In the genomic region with DNA sequence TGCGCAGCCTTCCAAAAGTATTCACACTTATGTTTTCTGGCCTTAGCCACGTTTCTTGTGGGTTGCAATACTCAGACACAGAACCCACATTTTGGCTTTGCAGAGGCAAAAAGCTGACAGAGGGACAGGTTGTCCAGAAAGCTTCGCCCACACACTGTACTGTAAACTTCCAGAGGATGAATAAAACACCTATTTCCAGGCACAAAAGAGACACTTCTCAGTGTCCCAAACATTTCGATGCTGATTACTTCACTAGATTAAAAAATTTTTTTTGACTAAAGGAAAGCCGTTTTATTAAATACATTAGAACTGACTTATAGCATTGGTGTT, we compare ENCODE assay signal across 1 cellular context.
TF ChIP-seq lines count a peak whose summit lies in the region.

No MANE protein-coding gene starts in this region.

TF ChIP-seq in H1, 55 proteins besides CTCF, POLR2A, EP300 and RAD21:
- TF ChIP-seq HDAC2 (IDR thresholded peaks at IDR 0.05; ENCODE audit: borderline replicate concordance in 1 of 2, low read depth in 2 of 2, low read length in 2 of 2) (no peak), TAF7 (optimal IDR thresholded peaks at IDR 0.05; ENCODE audit: borderline replicate concordance, low read depth, low read length) (no peak), CEBPB (IDR thresholded peaks at IDR 0.05; ENCODE audit: low read depth, low read length) (no peak), JUND (IDR thresholded peaks at IDR 0.05; ENCODE audit: low read length) (no peak), SP2 (IDR thresholded peaks at IDR 0.05; ENCODE audit: low read length) (no peak), RXRA (IDR thresholded peaks at IDR 0.05; ENCODE audit: insufficient read depth, low read depth, low read length) (no peak), CREB1 (IDR thresholded peaks at IDR 0.05) (no peak), BACH1 (IDR thresholded peaks at IDR 0.05; ENCODE audit: low read length) (no peak), PHF8 (conservative IDR thresholded peaks at IDR 0.05; ENCODE audit: low read depth, low read length) (no peak), YY1 (IDR thresholded peaks at IDR 0.05; ENCODE audit: low read depth, low read length) (no peak), SIRT6 (IDR thresholded peaks at IDR 0.05; ENCODE audit: low read length) (no peak), ZNF274 (IDR thresholded peaks at IDR 0.05; ENCODE audit: borderline replicate concordance, extremely low read depth, low read length) (no peak), SIN3A (conservative IDR thresholded peaks at IDR 0.05 in 1 of 2, IDR thresholded peaks at IDR 0.05 in 1 of 2; ENCODE audit: low read depth in 1 of 2, low read length in 2 of 2) (no peak), RNF2 (IDR thresholded peaks at IDR 0.05; ENCODE audit: borderline replicate concordance, low read depth, low read length, missing control alignments, poor library complexity, severe bottlenecking) (no peak), EGR1 (IDR thresholded peaks at IDR 0.05; ENCODE audit: borderline replicate concordance, low read depth, low read length) (no peak), POU5F1 (IDR thresholded peaks at IDR 0.05; ENCODE audit: low read depth, low read length) (no peak), NRF1 (IDR thresholded peaks at IDR 0.05; ENCODE audit: low read depth, low read length) (no peak)
- TF ChIP-seq, protein P1, sequence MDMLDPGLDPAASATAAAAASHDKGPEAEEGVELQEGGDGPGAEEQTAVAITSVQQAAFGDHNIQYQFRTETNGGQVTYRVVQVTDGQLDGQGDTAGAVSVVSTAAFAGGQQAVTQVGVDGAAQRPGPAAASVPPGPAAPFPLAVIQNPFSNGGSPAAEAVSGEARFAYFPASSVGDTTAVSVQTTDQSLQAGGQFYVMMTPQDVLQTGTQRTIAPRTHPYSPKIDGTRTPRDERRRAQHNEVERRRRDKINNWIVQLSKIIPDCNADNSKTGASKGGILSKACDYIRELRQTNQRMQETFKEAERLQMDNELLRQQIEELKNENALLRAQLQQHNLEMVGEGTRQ (IDR thresholded peaks at IDR 0.05; ENCODE audit: low read length): no peak
- TF ChIP-seq, protein P2, sequence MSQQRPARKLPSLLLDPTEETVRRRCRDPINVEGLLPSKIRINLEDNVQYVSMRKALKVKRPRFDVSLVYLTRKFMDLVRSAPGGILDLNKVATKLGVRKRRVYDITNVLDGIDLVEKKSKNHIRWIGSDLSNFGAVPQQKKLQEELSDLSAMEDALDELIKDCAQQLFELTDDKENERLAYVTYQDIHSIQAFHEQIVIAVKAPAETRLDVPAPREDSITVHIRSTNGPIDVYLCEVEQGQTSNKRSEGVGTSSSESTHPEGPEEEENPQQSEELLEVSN (IDR thresholded peaks at IDR 0.05): no peak
TF ChIP-seq in H1: peak in this region for 0.
